ENCODE assay signal across 15 cellular contexts in the genomic region with DNA sequence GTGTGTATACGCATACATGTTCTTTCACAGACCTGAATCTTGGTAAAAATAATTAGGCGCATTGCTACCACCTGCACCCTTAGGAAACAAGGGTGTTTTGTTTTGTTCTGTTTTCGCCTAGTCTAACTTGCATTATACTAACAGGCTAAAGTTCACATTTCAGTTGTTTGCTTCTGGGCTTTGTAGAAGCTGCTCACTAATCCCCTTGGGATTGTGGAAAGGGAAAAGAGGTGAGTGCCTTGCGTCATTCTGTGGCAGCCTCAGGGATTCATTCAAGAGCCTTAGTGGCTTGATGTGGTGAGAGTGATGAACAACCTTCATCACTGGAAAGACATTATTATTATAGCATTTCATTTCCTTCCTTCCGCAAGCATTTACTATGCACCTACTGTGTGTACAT.
"Had no signal": no experiment of that assay in that cellular context is flagged by ENCODE, and none has a peak within 500 bp of the region (broad histone marks: within the 10 kb centered on the region; RNA-seq: fewer than 3 reads in every experiment).

No MANE protein-coding gene starts in this region.

- FAIRE-seq: islet of Langerhans had no signal

- H3K4me3 ChIP-seq: ascending aorta, cardiac muscle cell, left lung, thoracic aorta had no signal

- H3K36me3 ChIP-seq: ascending aorta, cardiac muscle cell, left lung, thoracic aorta had no signal

- DNase-seq: activated CD4-positive, alpha-beta memory T cell treated with anti-CD3 and anti-CD28 coated beads, Interleukin-2, amount 10 ng/mL, durations not matched to agents 7 days and 5 days; activated CD4-positive, alpha-beta T cell treated with anti-CD3 and anti-CD28 coated beads for 36 hours; activated gamma-delta T cell; activated T-cell treated with anti-CD3 and anti-CD28 coated beads, Interleukin-2, amount 50 U/mL, for 48 hours; foreskin keratinocyte; head of caudate nucleus; left lung; stimulated activated CD4-positive, alpha-beta T cell treated with anti-CD3 and anti-CD28 coated beads, Interleukin-15, amount 100 ng/mL, for 24 hours; stimulated activated CD4-positive, alpha-beta T cell treated with anti-CD3 and anti-CD28 coated beads, Interleukin-4, amount 100 ng/mL, for 24 hours; stimulated activated naive CD8-positive, alpha-beta T cell treated with anti-CD3 and anti-CD28 coated beads, Interleukin-15, amount 100 ng/mL, for 72 hours had no signal

- H3K27me3 ChIP-seq: ascending aorta, cardiac muscle cell, foreskin keratinocyte, left lung had no signal

- ATAC-seq: activated CD4-positive, alpha-beta T cell treated with anti-CD3 and anti-CD28 coated beads for 36 hours; foreskin keratinocyte; left lung; stimulated activated naive CD8-positive, alpha-beta T cell treated with anti-CD3 and anti-CD28 coated beads, Interleukin-15, amount 100 ng/mL, for 72 hours had no signal

- H3K4me1 ChIP-seq: ascending aorta, left lung had no signal

- H3K9me3 ChIP-seq: ascending aorta, left lung, thoracic aorta had no signal

- H3K27ac ChIP-seq: ascending aorta, foreskin keratinocyte, left lung, thoracic aorta, VCaP had no signal
